1 cellular context compared by ENCODE assay signal in genomic region chr20:18496740-18497592, GRCh38.
TF ChIP-seq lines count a peak whose summit lies in the region.

TSS of gene RBBP9 (minus strand) at chr20:18497225. CDS start at chr20:18497167, 58 bp downstream.

TF ChIP-seq in HEK293, 187 proteins besides CTCF, POLR2A, EP300 and RAD21 (continued from another document and continues in another):
- TF ChIP-seq, protein P1, sequence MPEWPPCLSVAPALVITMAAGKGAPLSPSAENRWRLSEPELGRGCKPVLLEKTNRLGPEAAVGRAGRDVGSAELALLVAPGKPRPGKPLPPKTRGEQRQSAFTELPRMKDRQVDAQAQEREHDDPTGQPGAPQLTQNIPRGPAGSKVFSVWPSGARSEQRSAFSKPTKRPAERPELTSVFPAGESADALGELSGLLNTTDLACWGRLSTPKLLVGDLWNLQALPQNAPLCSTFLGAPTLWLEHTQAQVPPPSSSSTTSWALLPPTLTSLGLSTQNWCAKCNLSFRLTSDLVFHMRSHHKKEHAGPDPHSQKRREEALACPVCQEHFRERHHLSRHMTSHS (tag by site-specific recombination; IDR thresholded peaks at IDR 0.05), result no peak
- no peak for TF ChIP-seq WT1 (tag by site-specific recombination; IDR thresholded peaks at IDR 0.05)
- TF ChIP-seq ELK4 (IDR thresholded peaks at IDR 0.05; ENCODE audit: borderline replicate concordance, low read depth, low read length), result no peak
- no peak for TF ChIP-seq ZBTB1 (tag by site-specific recombination; IDR thresholded peaks at IDR 0.05)
- no peak for TF ChIP-seq ZNF174 (tag by site-specific recombination; IDR thresholded peaks at IDR 0.05)
- no peak for TF ChIP-seq ZNF292 (tag by site-specific recombination; IDR thresholded peaks at IDR 0.05; ENCODE audit: borderline replicate concordance, low read depth)
- TF ChIP-seq ZNF791 (tag by site-specific recombination; IDR thresholded peaks at IDR 0.05), result no peak
- TF ChIP-seq KLF17 (tag by site-specific recombination; IDR thresholded peaks at IDR 0.05), result peak; percentile 51; the same call in 1 of the 2 replicates
- TF ChIP-seq YY2 (tag by site-specific recombination; IDR thresholded peaks at IDR 0.05), result peak; percentile 88
- TF ChIP-seq HOXD13 (CRISPR knock-in tag; IDR thresholded peaks at IDR 0.05; ENCODE audit: borderline replicate concordance), result no peak
- 0 out of 2 replicates have a peak, but pooled peaks have one; percentile 20 for TF ChIP-seq ZNF221 (tag by site-specific recombination; IDR thresholded peaks at IDR 0.05; ENCODE audit: borderline replicate concordance)
- peak; percentile 94 for TF ChIP-seq ZFHX2 (tag by site-specific recombination; conservative IDR thresholded peaks at IDR 0.05)
- TF ChIP-seq TCF7L2 (IDR thresholded peaks at IDR 0.05; ENCODE audit: borderline replicate concordance, low read depth, low read length), result no peak; the same call in 1 of the 2 replicates
- TF ChIP-seq, protein P2, sequence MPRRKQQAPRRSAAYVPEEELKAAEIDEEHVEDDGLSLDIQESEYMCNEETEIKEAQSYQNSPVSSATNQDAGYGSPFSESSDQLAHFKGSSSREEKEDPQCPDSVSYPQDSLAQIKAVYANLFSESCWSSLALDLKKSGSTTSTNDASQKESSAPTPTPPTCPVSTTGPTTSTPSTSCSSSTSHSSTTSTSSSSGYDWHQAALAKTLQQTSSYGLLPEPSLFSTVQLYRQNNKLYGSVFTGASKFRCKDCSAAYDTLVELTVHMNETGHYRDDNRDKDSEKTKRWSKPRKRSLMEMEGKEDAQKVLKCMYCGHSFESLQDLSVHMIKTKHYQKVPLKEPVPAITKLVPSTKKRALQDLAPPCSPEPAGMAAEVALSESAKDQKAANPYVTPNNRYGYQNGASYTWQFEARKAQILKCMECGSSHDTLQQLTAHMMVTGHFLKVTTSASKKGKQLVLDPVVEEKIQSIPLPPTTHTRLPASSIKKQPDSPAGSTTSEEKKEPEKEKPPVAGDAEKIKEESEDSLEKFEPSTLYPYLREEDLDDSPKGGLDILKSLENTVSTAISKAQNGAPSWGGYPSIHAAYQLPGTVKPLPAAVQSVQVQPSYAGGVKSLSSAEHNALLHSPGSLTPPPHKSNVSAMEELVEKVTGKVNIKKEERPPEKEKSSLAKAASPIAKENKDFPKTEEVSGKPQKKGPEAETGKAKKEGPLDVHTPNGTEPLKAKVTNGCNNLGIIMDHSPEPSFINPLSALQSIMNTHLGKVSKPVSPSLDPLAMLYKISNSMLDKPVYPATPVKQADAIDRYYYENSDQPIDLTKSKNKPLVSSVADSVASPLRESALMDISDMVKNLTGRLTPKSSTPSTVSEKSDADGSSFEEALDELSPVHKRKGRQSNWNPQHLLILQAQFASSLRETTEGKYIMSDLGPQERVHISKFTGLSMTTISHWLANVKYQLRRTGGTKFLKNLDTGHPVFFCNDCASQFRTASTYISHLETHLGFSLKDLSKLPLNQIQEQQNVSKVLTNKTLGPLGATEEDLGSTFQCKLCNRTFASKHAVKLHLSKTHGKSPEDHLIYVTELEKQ (tag by site-specific recombination; IDR thresholded peaks at IDR 0.05; ENCODE audit: borderline replicate concordance), result no peak
- TF ChIP-seq ZNF530 (tag by site-specific recombination; IDR thresholded peaks at IDR 0.05; ENCODE audit: low read depth), result no peak
- TF ChIP-seq, protein P3, sequence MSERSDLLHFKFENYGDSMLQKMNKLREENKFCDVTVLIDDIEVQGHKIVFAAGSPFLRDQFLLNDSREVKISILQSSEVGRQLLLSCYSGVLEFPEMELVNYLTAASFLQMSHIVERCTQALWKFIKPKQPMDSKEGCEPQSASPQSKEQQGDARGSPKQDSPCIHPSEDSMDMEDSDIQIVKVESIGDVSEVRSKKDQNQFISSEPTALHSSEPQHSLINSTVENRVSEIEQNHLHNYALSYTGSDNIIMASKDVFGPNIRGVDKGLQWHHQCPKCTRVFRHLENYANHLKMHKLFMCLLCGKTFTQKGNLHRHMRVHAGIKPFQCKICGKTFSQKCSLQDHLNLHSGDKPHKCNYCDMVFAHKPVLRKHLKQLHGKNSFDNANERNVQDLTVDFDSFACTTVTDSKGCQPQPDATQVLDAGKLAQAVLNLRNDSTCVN (tag by site-specific recombination; optimal IDR thresholded peaks at IDR 0.05), result peak; percentile 88
- peak; percentile 66; the same call in 1 of the 2 replicates for TF ChIP-seq ZNF2 (tag by site-specific recombination; IDR thresholded peaks at IDR 0.05)
- TF ChIP-seq, protein P4, sequence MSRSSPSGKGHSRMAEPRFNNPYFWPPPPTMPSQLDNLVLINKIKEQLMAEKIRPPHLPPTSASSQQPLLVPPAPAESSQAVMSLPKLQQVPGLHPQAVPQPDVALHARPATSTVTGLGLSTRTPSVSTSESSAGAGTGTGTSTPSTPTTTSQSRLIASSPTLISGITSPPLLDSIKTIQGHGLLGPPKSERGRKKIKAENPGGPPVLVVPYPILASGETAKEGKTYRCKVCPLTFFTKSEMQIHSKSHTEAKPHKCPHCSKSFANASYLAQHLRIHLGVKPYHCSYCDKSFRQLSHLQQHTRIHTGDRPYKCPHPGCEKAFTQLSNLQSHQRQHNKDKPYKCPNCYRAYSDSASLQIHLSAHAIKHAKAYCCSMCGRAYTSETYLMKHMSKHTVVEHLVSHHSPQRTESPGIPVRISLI (tag by site-specific recombination; IDR thresholded peaks at IDR 0.05), result no peak
- no peak for TF ChIP-seq ZNF112 (tag by site-specific recombination; IDR thresholded peaks at IDR 0.05)
- TF ChIP-seq ZNF560 (tag by site-specific recombination; IDR thresholded peaks at IDR 0.05; ENCODE audit: borderline replicate concordance), result no peak
- peak; percentile 93 for TF ChIP-seq ZXDB (tag by site-specific recombination; IDR thresholded peaks at IDR 0.05)
- TF ChIP-seq, protein P5, sequence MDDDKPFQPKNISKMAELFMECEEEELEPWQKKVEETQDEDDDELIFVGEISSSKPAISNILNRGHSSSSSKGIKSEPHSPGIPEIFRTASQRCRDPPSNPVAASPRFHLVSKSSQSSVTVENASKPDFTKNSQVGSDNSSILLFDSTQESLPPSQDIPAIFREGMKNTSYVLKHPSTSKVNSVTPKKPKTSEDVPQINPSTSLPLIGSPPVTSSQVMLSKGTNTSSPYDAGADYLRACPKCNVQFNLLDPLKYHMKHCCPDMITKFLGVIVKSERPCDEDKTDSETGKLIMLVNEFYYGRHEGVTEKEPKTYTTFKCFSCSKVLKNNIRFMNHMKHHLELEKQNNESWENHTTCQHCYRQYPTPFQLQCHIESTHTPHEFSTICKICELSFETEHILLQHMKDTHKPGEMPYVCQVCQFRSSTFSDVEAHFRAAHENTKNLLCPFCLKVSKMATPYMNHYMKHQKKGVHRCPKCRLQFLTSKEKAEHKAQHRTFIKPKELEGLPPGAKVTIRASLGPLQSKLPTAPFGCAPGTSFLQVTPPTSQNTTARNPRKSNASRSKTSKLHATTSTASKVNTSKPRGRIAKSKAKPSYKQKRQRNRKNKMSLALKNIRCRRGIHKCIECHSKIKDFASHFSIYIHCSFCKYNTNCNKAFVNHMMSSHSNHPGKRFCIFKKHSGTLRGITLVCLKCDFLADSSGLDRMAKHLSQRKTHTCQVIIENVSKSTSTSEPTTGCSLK (tag by site-specific recombination; IDR thresholded peaks at IDR 0.05), result no peak
- no peak for TF ChIP-seq ZNF184 (tag by site-specific recombination; IDR thresholded peaks at IDR 0.05)
- TF ChIP-seq, protein P6, sequence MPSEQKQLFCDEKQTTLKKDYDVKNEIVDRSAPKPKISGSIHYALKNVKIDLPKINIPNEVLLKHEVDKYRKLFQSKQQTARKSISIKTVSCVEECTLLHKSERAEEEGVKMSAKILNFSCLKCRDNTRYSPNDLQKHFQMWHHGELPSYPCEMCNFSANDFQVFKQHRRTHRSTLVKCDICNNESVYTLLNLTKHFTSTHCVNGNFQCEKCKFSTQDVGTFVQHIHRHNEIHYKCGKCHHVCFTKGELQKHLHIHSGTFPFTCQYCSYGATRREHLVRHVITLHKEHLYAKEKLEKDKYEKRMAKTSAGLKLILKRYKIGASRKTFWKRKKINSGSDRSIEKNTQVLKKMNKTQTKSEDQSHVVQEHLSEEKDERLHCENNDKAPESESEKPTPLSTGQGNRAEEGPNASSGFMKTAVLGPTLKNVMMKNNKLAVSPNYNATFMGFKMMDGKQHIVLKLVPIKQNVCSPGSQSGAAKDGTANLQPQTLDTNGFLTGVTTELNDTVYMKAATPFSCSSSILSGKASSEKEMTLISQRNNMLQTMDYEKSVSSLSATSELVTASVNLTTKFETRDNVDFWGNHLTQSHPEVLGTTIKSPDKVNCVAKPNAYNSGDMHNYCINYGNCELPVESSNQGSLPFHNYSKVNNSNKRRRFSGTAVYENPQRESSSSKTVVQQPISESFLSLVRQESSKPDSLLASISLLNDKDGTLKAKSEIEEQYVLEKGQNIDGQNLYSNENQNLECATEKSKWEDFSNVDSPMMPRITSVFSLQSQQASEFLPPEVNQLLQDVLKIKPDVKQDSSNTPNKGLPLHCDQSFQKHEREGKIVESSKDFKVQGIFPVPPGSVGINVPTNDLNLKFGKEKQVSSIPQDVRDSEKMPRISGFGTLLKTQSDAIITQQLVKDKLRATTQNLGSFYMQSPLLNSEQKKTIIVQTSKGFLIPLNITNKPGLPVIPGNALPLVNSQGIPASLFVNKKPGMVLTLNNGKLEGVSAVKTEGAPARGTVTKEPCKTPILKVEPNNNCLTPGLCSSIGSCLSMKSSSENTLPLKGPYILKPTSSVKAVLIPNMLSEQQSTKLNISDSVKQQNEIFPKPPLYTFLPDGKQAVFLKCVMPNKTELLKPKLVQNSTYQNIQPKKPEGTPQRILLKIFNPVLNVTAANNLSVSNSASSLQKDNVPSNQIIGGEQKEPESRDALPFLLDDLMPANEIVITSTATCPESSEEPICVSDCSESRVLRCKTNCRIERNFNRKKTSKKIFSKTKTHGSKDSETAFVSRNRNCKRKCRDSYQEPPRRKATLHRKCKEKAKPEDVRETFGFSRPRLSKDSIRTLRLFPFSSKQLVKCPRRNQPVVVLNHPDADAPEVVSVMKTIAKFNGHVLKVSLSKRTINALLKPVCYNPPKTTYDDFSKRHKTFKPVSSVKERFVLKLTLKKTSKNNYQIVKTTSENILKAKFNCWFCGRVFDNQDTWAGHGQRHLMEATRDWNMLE (tag by site-specific recombination; conservative IDR thresholded peaks at IDR 0.05; ENCODE audit: low read depth), result peak; percentile 67; the same call in 1 of the 2 replicates
- TF ChIP-seq, protein P7, sequence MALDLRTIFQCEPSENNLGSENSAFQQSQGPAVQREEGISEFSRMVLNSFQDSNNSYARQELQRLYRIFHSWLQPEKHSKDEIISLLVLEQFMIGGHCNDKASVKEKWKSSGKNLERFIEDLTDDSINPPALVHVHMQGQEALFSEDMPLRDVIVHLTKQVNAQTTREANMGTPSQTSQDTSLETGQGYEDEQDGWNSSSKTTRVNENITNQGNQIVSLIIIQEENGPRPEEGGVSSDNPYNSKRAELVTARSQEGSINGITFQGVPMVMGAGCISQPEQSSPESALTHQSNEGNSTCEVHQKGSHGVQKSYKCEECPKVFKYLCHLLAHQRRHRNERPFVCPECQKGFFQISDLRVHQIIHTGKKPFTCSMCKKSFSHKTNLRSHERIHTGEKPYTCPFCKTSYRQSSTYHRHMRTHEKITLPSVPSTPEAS (tag by site-specific recombination; IDR thresholded peaks at IDR 0.05), result no peak
- TF ChIP-seq ZNF830 (tag by site-specific recombination; IDR thresholded peaks at IDR 0.05; ENCODE audit: low read depth), result no peak
- TF ChIP-seq ZNF239 (tag by site-specific recombination; IDR thresholded peaks at IDR 0.05), result no peak
- TF ChIP-seq ZNF623 (tag by site-specific recombination; IDR thresholded peaks at IDR 0.05), result no peak
- peak; percentile 40; the same call in 1 of the 2 replicates for TF ChIP-seq PATZ1 (tag by site-specific recombination; IDR thresholded peaks at IDR 0.05)
- peak; percentile 97 for TF ChIP-seq ZBTB20 (tag by site-specific recombination; IDR thresholded peaks at IDR 0.05)
- no peak for TF ChIP-seq ZNF404 (tag by site-specific recombination; IDR thresholded peaks at IDR 0.05)
- no peak for TF ChIP-seq SETDB1 (IDR thresholded peaks at IDR 0.05; ENCODE audit: insufficient read length, low read length)
- no peak for TF ChIP-seq ZNF701 (tag by site-specific recombination; IDR thresholded peaks at IDR 0.05)
- no peak for TF ChIP-seq ZNF121 (tag by site-specific recombination; IDR thresholded peaks at IDR 0.05)
- no peak for TF ChIP-seq ZNF555 (tag by site-specific recombination; conservative IDR thresholded peaks at IDR 0.05)
- no peak; the same call in 1 of the 2 replicates for TF ChIP-seq ZNF660 (tag by site-specific recombination; IDR thresholded peaks at IDR 0.05)
